Comparison of ENCODE assay signal across 1 cellular context in genomic region chr3:58494107-58494506, GRCh38.
TF ChIP-seq lines count a peak whose summit lies in the region.

No MANE protein-coding gene starts in this region.

TF ChIP-seq in H1, 55 proteins besides CTCF, POLR2A, EP300 and RAD21:
- TF ChIP-seq YY1 (IDR thresholded peaks at IDR 0.05; ENCODE audit: low read depth, low read length) (no peak), CEBPB (IDR thresholded peaks at IDR 0.05; ENCODE audit: low read depth, low read length) (no peak), POLR2AphosphoS5 (IDR thresholded peaks at IDR 0.05; ENCODE audit: low read depth, low read length) (no peak), EGR1 (IDR thresholded peaks at IDR 0.05; ENCODE audit: borderline replicate concordance, low read depth, low read length) (no peak), TEAD4 (IDR thresholded peaks at IDR 0.05; ENCODE audit: low read depth, low read length) (no peak), SUZ12 (IDR thresholded peaks at IDR 0.05; ENCODE audit: low read length) (no peak), ATF2 (IDR thresholded peaks at IDR 0.05; ENCODE audit: low read length) (no peak), HDAC6 (IDR thresholded peaks at IDR 0.05; ENCODE audit: low read depth, low read length) (no peak), HDAC2 (IDR thresholded peaks at IDR 0.05; ENCODE audit: borderline replicate concordance in 1 of 2, low read depth in 2 of 2, low read length in 2 of 2) (no peak), SIN3A (conservative IDR thresholded peaks at IDR 0.05 in 1 of 2, IDR thresholded peaks at IDR 0.05 in 1 of 2; ENCODE audit: low read depth in 1 of 2, low read length in 2 of 2) (no peak), KDM4A (IDR thresholded peaks at IDR 0.05; ENCODE audit: low read depth, low read length, severe bottlenecking) (no peak), ATF3 (IDR thresholded peaks at IDR 0.05; ENCODE audit: insufficient read depth, low read depth, low read length) (no peak), ASH2L (IDR thresholded peaks at IDR 0.05; ENCODE audit: low read length) (no peak), CHD7 (IDR thresholded peaks at IDR 0.05; ENCODE audit: insufficient replicate concordance, low read length) (no peak), PHF8 (conservative IDR thresholded peaks at IDR 0.05; ENCODE audit: low read depth, low read length) (no peak), BCL11A (IDR thresholded peaks at IDR 0.05; ENCODE audit: low read depth in 2 of 2, low read length in 2 of 2) (no peak), FOSL1 (IDR thresholded peaks at IDR 0.05; ENCODE audit: insufficient read depth, low read depth, low read length) (no peak), TBP (IDR thresholded peaks at IDR 0.05; ENCODE audit: low read depth, low read length) (no peak), SP4 (IDR thresholded peaks at IDR 0.05; ENCODE audit: low read length) (no peak), GABPA (IDR thresholded peaks at IDR 0.05; ENCODE audit: borderline replicate concordance, insufficient read depth, low read length) (no peak)
